In genomic region chr10:89182894-89183293, GRCh38 we compare ENCODE assay signal across 2 cellular contexts.
TF ChIP-seq lines count a peak whose summit lies in the region.

No MANE protein-coding gene starts in this region.

TF ChIP-seq in IMR-90, 13 proteins besides CTCF, POLR2A, EP300 and RAD21:
- TF ChIP-seq ELK1 (IDR thresholded peaks at IDR 0.05; ENCODE audit: borderline replicate concordance, low read depth, low read length) (no peak), MAFK (IDR thresholded peaks at IDR 0.05; ENCODE audit: low read depth, low read length) (0 out of 2 replicates have a peak, but pooled peaks have one; percentile 1), RFX5 (IDR thresholded peaks at IDR 0.05; ENCODE audit: low read depth, low read length) (no peak)

TF ChIP-seq in H1, 55 proteins besides CTCF, POLR2A, EP300 and RAD21:
- no peak for TF ChIP-seq NANOG (IDR thresholded peaks at IDR 0.05; ENCODE audit: insufficient read depth, low read depth, low read length, poor library complexity, severe bottlenecking)
- TF ChIP-seq SP4 (IDR thresholded peaks at IDR 0.05; ENCODE audit: low read length): no peak
- TF ChIP-seq, protein P1, sequence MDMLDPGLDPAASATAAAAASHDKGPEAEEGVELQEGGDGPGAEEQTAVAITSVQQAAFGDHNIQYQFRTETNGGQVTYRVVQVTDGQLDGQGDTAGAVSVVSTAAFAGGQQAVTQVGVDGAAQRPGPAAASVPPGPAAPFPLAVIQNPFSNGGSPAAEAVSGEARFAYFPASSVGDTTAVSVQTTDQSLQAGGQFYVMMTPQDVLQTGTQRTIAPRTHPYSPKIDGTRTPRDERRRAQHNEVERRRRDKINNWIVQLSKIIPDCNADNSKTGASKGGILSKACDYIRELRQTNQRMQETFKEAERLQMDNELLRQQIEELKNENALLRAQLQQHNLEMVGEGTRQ (IDR thresholded peaks at IDR 0.05; ENCODE audit: low read length): no peak
- TF ChIP-seq SP2 (IDR thresholded peaks at IDR 0.05; ENCODE audit: low read length): no peak
- no peak for TF ChIP-seq JUND (IDR thresholded peaks at IDR 0.05; ENCODE audit: low read length)
- TF ChIP-seq SP1 (IDR thresholded peaks at IDR 0.05; ENCODE audit: low read depth, low read length): no peak
- no peak for TF ChIP-seq RNF2 (IDR thresholded peaks at IDR 0.05; ENCODE audit: borderline replicate concordance, low read depth, low read length, missing control alignments, poor library complexity, severe bottlenecking)
- no peak for TF ChIP-seq CEBPB (IDR thresholded peaks at IDR 0.05; ENCODE audit: low read depth, low read length)
- TF ChIP-seq, protein P2, sequence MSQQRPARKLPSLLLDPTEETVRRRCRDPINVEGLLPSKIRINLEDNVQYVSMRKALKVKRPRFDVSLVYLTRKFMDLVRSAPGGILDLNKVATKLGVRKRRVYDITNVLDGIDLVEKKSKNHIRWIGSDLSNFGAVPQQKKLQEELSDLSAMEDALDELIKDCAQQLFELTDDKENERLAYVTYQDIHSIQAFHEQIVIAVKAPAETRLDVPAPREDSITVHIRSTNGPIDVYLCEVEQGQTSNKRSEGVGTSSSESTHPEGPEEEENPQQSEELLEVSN (IDR thresholded peaks at IDR 0.05): no peak
- TF ChIP-seq TAF7 (optimal IDR thresholded peaks at IDR 0.05; ENCODE audit: borderline replicate concordance, low read depth, low read length): no peak
- no peak for TF ChIP-seq JUN (IDR thresholded peaks at IDR 0.05; ENCODE audit: low read depth, low read length)
- TF ChIP-seq TBP (IDR thresholded peaks at IDR 0.05; ENCODE audit: low read depth, low read length): no peak
- no peak for TF ChIP-seq CBX5 (IDR thresholded peaks at IDR 0.05; ENCODE audit: low read depth, low read length)
- TF ChIP-seq CHD7 (IDR thresholded peaks at IDR 0.05; ENCODE audit: insufficient replicate concordance, low read length): no peak
- TF ChIP-seq CREB1 (IDR thresholded peaks at IDR 0.05): no peak
- TF ChIP-seq KDM1A (IDR thresholded peaks at IDR 0.05; ENCODE audit: borderline replicate concordance, low read length): no peak
- no peak for TF ChIP-seq POLR2AphosphoS5 (IDR thresholded peaks at IDR 0.05; ENCODE audit: low read depth, low read length)
- no peak for TF ChIP-seq TCF12 (IDR thresholded peaks at IDR 0.05; ENCODE audit: low read depth, low read length)
